ENCODE assay signal across 1 cellular context in genomic region chr20:62048346-62048761, GRCh38.
TF ChIP-seq lines count a peak whose summit lies in the region.

No MANE protein-coding gene starts in this region.

TF ChIP-seq in HEK293, 187 proteins besides CTCF, POLR2A, EP300 and RAD21 (continued from another document):
- TF ChIP-seq ZNF280C (tag by site-specific recombination; IDR thresholded peaks at IDR 0.05) = no peak
TF ChIP-seq in HEK293: peak in this region for 3.
